1 cellular context compared by ENCODE assay signal in the genomic region with DNA sequence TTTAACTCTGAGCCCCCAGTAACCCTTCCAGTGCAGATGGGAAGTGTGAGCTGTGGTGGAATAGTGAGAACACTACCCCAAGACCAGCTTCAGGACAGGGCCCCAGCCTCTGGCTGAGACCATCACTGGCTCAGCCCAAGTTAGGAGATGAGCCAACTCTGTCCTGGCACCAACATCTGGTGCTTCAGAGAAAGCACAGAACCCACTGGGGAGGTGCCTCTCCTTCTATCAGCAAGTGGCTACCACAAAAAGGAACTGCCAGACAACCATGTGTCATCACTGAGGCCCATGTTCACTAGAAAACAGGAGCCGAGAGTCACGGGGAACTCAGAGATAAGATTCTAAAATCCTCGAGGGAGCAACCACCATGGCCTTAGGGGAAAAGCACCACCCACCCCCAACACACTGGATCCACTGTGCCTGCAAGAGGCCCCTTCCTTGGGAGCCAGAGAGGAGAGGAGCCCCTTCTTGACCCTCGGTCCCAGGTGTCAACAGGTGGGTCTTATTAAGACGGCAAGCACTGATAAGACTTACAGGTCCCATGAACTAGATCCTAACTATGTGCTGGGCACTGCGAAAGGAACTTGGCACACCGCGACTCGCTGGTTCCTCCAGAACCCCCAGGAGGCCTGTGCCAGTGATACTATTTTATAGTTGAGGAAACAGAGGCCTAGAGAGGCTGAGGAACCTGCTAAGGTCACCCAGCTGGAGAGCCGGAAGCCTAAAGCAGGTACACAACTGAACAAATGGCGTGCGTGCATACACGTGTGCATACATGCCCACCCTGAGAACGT.
TF ChIP-seq lines count a peak whose summit lies in the region.

No MANE protein-coding gene starts in this region.

TF ChIP-seq in H1, 55 proteins besides CTCF, POLR2A, EP300 and RAD21 (continued from another document):
- TF ChIP-seq, protein P1, sequence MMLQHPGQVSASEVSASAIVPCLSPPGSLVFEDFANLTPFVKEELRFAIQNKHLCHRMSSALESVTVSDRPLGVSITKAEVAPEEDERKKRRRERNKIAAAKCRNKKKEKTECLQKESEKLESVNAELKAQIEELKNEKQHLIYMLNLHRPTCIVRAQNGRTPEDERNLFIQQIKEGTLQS (IDR thresholded peaks at IDR 0.05; ENCODE audit: insufficient read depth, low read depth, low read length): no peak
- TF ChIP-seq EZH2 (IDR thresholded peaks at IDR 0.05; ENCODE audit: low read depth, low read length, severe bottlenecking) (no peak), NANOG (IDR thresholded peaks at IDR 0.05; ENCODE audit: insufficient read depth, low read depth, low read length, poor library complexity, severe bottlenecking) (no peak), KDM5A (IDR thresholded peaks at IDR 0.05; ENCODE audit: low read length) (no peak), POLR2AphosphoS5 (IDR thresholded peaks at IDR 0.05; ENCODE audit: low read depth, low read length) (no peak), BRCA1 (IDR thresholded peaks at IDR 0.05; ENCODE audit: low read depth, low read length) (no peak), SP2 (IDR thresholded peaks at IDR 0.05; ENCODE audit: low read length) (no peak), RFX5 (IDR thresholded peaks at IDR 0.05; ENCODE audit: borderline replicate concordance, low read depth, low read length) (no peak), HDAC2 (IDR thresholded peaks at IDR 0.05; ENCODE audit: borderline replicate concordance in 1 of 2, low read depth in 2 of 2, low read length in 2 of 2) (no peak), TAF7 (optimal IDR thresholded peaks at IDR 0.05; ENCODE audit: borderline replicate concordance, low read depth, low read length) (no peak)
- TF ChIP-seq, protein P2, sequence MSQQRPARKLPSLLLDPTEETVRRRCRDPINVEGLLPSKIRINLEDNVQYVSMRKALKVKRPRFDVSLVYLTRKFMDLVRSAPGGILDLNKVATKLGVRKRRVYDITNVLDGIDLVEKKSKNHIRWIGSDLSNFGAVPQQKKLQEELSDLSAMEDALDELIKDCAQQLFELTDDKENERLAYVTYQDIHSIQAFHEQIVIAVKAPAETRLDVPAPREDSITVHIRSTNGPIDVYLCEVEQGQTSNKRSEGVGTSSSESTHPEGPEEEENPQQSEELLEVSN (IDR thresholded peaks at IDR 0.05): no peak
